In genomic region chr5:78213799-78214198, GRCh38 we compare ENCODE assay signal across 26 cellular contexts.
DNase-seq lines count a peak whose midpoint lies in the region; ATAC-seq and TF ChIP-seq lines count a peak whose summit lies in the region.
"Had no signal": no experiment of that assay in that cellular context is flagged by ENCODE, and none has a peak within 500 bp of the region (broad histone marks: within the 10 kb centered on the region; RNA-seq: fewer than 3 reads in every experiment).

No MANE protein-coding gene starts in this region.

- peak overlapping the region; percentile 20 for H3K4me3 ChIP-seq in adipocyte (ENCODE audit: low read length)
- no peak overlapping the region for H3K4me3 ChIP-seq in coronary artery
- H3K4me3 ChIP-seq: GM23338, MG63 had no signal

- CTCF ChIA-PET in activated CD4-positive, alpha-beta memory T cell treated with anti-CD3 and anti-CD28 coated beads, Interleukin-2, amount 10 ng/mL, durations not matched to agents 7 days and 5 days (lab: Charles Lee) = no interaction called here

- peaks cover 16% of the 10 kb centered on the region for H3K36me3 Mint-ChIP-seq in activated CD4-positive, alpha-beta memory T cell treated with anti-CD3 and anti-CD28 coated beads, Interleukin-2, amount 10 ng/mL, durations not matched to agents 7 days and 5 days (ENCODE audit: low read depth)

- H3K4me1 ChIP-seq in adipocyte (ENCODE audit: control insufficient read depth, insufficient read depth, low read length) = peaks cover 8% of the 10 kb centered on the region
- H3K4me1 ChIP-seq: BE2C had no signal

- TF ChIP-seq CTCF in coronary artery (IDR thresholded peaks at IDR 0.05) = no peak

- H3K27ac ChIP-seq in coronary artery = no peak overlapping the region

- ATAC-seq in HG02852 (IDR thresholded peaks at IDR 0.05; ENCODE audit: unreplicated experiment) = no peak
- ATAC-seq: GM23338 had no signal

- peaks cover 13% of the 10 kb centered on the region for H3K36me3 ChIP-seq in adipocyte (ENCODE audit: control insufficient read depth, insufficient read depth, low read length, severe bottlenecking)
- H3K36me3 ChIP-seq: BE2C, MG63 had no signal

- POLR2A ChIA-PET in activated CD4-positive, alpha-beta memory T cell treated with anti-CD3 and anti-CD28 coated beads, Interleukin-2, amount 10 ng/mL, durations not matched to agents 7 days and 5 days (lab: Charles Lee) = no interaction called here

- H3K9ac ChIP-seq in adipocyte (ENCODE audit: low read length) = no peak overlapping the region

- DNase-seq in adipocyte (ENCODE audit: low read depth) (no peak), globus pallidus (ENCODE audit: low spot score) (peak; percentile 53), midbrain (lab: John Stamatoyannopoulos, UW) (peak; percentile 52), superior temporal gyrus (ENCODE audit: extremely low spot score) (peak; percentile 58), coronary artery (ENCODE audit: low spot score) (no peak), NCI-H69 (lab: John Stamatoyannopoulos, UW) (no peak)
- DNase-seq in activated CD4-positive, alpha-beta memory T cell treated with anti-CD3 and anti-CD28 coated beads, Interleukin-2, amount 10 ng/mL, durations not matched to agents 7 days and 5 days = no peak
- DNase-seq: BE2C; CD8-positive, alpha-beta memory T cell; DMS 273 treated with DMSO at 0.1 percent for 48 hours; DND-41; H9; HFFc6; IMR-90; KG1; MG63; NCI-H1105 treated with DMSO at 0.1 percent for 48 hours; NCI-H1694; NCI-H2029 treated with DMSO at 0.1 percent for 48 hours; NCI-H446 treated with DMSO at 0.1 percent for 48 hours; NCI-H526 treated with DMSO at 0.1 percent for 48 hours; RPMI8226; SHP77 had no signal

- H3K27me3 ChIP-seq in adipocyte (replicated peaks; ENCODE audit: control insufficient read depth, insufficient read depth, low read length) = no peaks in the 10 kb centered on the region
- H3K27me3 ChIP-seq: BE2C, MG63 had no signal

- no peaks in the 10 kb centered on the region for H3K4me1 Mint-ChIP-seq in activated CD4-positive, alpha-beta memory T cell treated with anti-CD3 and anti-CD28 coated beads, Interleukin-2, amount 10 ng/mL, durations not matched to agents 7 days and 5 days
- H3K4me1 Mint-ChIP-seq: CD14-positive monocyte; CD8-positive, alpha-beta memory T cell had no signal

- H3K27ac Mint-ChIP-seq in activated CD4-positive, alpha-beta memory T cell treated with anti-CD3 and anti-CD28 coated beads, Interleukin-2, amount 10 ng/mL, durations not matched to agents 7 days and 5 days = no peak overlapping the region
- H3K27ac Mint-ChIP-seq: CD8-positive, alpha-beta memory T cell; GM23338; H9; HFFc6 had no signal

- no peaks in the 10 kb centered on the region for H3K9me3 Mint-ChIP-seq in activated CD4-positive, alpha-beta memory T cell treated with anti-CD3 and anti-CD28 coated beads, Interleukin-2, amount 10 ng/mL, durations not matched to agents 7 days and 5 days
- H3K9me3 Mint-ChIP-seq: CD8-positive, alpha-beta memory T cell; GM23338; H9; HFFc6 had no signal

- H3K4me3 Mint-ChIP-seq in activated CD4-positive, alpha-beta memory T cell treated with anti-CD3 and anti-CD28 coated beads, Interleukin-2, amount 10 ng/mL, durations not matched to agents 7 days and 5 days = no peak overlapping the region
- H3K4me3 Mint-ChIP-seq: CD14-positive monocyte; CD8-positive, alpha-beta memory T cell; GM23338; H9; HFFc6 had no signal

- H3K9me3 ChIP-seq in adipocyte (ENCODE audit: control insufficient read depth, low read length) = no peaks in the 10 kb centered on the region
- H3K9me3 ChIP-seq: BE2C, MG63 had no signal

- H3K27me3 Mint-ChIP-seq in activated CD4-positive, alpha-beta memory T cell treated with anti-CD3 and anti-CD28 coated beads, Interleukin-2, amount 10 ng/mL, durations not matched to agents 7 days and 5 days = no peaks in the 10 kb centered on the region
- H3K27me3 Mint-ChIP-seq: CD8-positive, alpha-beta memory T cell had no signal

Comparison
In these comparisons a context has a peak if more than half of its experiments do, and no peak if none do; other contexts are left out.
1. DNase-seq: peak in globus pallidus (single experiment), midbrain (single experiment) and superior temporal gyrus (single experiment); none in adipocyte (single experiment), coronary artery (single experiment), NCI-H69 (single experiment) and activated CD4-positive, alpha-beta memory T cell treated with anti-CD3 and anti-CD28 coated beads, Interleukin-2, amount 10 ng/mL, durations not matched to agents 7 days and 5 days (single experiment).